12 cellular contexts compared by ENCODE assay signal in genomic region chr6:31579546-31580445, GRCh38. TPM values are rescaled to one million over a fixed set of nuclear protein-coding genes. Genes with fewer than 3 reads are reported as not detected.
A peak's percentile ranks its signal among the peaks of the same experiment; 100 is the strongest.
DNase-seq lines count a peak whose midpoint lies in the region; ATAC-seq, FAIRE-seq and TF ChIP-seq lines count a peak whose summit lies in the region.
"Had no signal": no experiment of that assay in that cellular context is flagged by ENCODE, and none has a peak within 500 bp of the region (broad histone marks: within the 10 kb centered on the region; RNA-seq: fewer than 3 reads in every experiment).

No MANE protein-coding gene starts in this region.

- TF ChIP-seq POLR2A in GM12892 (IDR thresholded peaks at IDR 0.05; ENCODE audit: low read depth, low read length): peak; percentile 48; the same call in 1 of the 2 replicates
- no peak for TF ChIP-seq POLR2A in body of pancreas (IDR thresholded peaks at IDR 0.05)

- no peak for DNase-seq in GM12892 (ENCODE audit: insufficient read length)
- peak; percentile 17 for DNase-seq in NCI-H69 (lab: John Stamatoyannopoulos, UW)
- DNase-seq in dorsolateral prefrontal cortex: no peak
- DNase-seq in trophoblast cell: no peak
- DNase-seq in SIG-M5 (lab: John Stamatoyannopoulos, UW): no peak
- DNase-seq in body of pancreas: no peak
- no peak for DNase-seq in central memory CD4-positive, alpha-beta T cell

- H4K8ac ChIP-seq in trophoblast cell (ENCODE audit: low read depth, low read length): no peak overlapping the region

- TF ChIP-seq CTCF in dorsolateral prefrontal cortex (IDR thresholded peaks at IDR 0.05 in 54 of 56, conservative IDR thresholded peaks at IDR 0.05 in 2 of 56; ENCODE audit: low read depth in 1 of 56, partially characterized antibody in 56 of 56) (no peak), body of pancreas (IDR thresholded peaks at IDR 0.05) (no peak)

- H3K36me3 ChIP-seq in trophoblast cell (ENCODE audit: control insufficient read depth in 1 of 2, insufficient read depth in 2 of 2, low read length in 2 of 2) (no peaks in the 10 kb centered on the region), body of pancreas (replicated peaks in 1 of 2; ENCODE audit: insufficient read depth in 1 of 2, low read depth in 2 of 2) (no peaks in the 10 kb centered on the region)

- H2AK5ac ChIP-seq in trophoblast cell (ENCODE audit: low read length): peak overlapping the region; percentile 3

- H3K27ac ChIP-seq in dorsolateral prefrontal cortex (peak overlapping the region in 7 of 59 donors; percentile 22 to 93 (median 84)), trophoblast cell (ENCODE audit: low read depth, low read length) (no peak overlapping the region), body of pancreas (peak overlapping the region in 1 of 4 donors; percentile 70)

- H4K12ac ChIP-seq in trophoblast cell (ENCODE audit: low read depth, low read length): no peak overlapping the region

- no CpG with 5 or more reads among the region's 8 CpGs for WGBS in trophoblast cell (ENCODE audit: extremely low coverage, insufficient coverage, insufficient read length)
- 86 to 87% methylated on average over 8 of the region's 8 CpGs for WGBS in body of pancreas, 2 donors

- peaks cover 39% of the 10 kb centered on the region for H3K79me1 ChIP-seq in trophoblast cell (ENCODE audit: low read length)

- intact Hi-C loops in dorsolateral prefrontal cortex (cut with DNase I) (loop anchor here in 1 of 2 donors (1.0 to 5.0 kb wide), 2 partner anchors 19 to 32 kb away; partner anchors contain the start of genes ATP6V1G2 and NFKBIL1), body of pancreas (cut with DNase I) (no loop called here)

- H3K79me2 ChIP-seq in trophoblast cell (ENCODE audit: control insufficient read depth, insufficient read depth, low read length, poor library complexity): peaks cover 6% of the 10 kb centered on the region

- H3K4ac ChIP-seq in trophoblast cell (ENCODE audit: low read depth, low read length): no peak overlapping the region

- peak overlapping the region; percentile 31 for H4K91ac ChIP-seq in trophoblast cell (ENCODE audit: low read depth, low read length)

- H3K4me2 ChIP-seq in trophoblast cell (ENCODE audit: low read length): peak overlapping the region; percentile 63

- peak; percentile 44 for FAIRE-seq in GM12892 (lab: Jason Lieb, UNC)
- FAIRE-seq: H54 had no signal

- no peak overlapping the region for H2AFZ ChIP-seq in trophoblast cell (ENCODE audit: insufficient read depth, low read length, poor library complexity)

- H3K9ac ChIP-seq in trophoblast cell (ENCODE audit: low read length): no peak overlapping the region

- H3K27me3 ChIP-seq in dorsolateral prefrontal cortex (no peaks in the 10 kb centered on the region), trophoblast cell (ENCODE audit: insufficient read depth, low read length) (no peaks in the 10 kb centered on the region), body of pancreas (no peaks in the 10 kb centered on the region)

- H3K14ac ChIP-seq in trophoblast cell (ENCODE audit: low read length): no peak overlapping the region

- peak overlapping the region in 46 of 59 donors; percentile 53 to 99 (median 84) for H3K4me3 ChIP-seq in dorsolateral prefrontal cortex
- no peak overlapping the region for H3K4me3 ChIP-seq in trophoblast cell (ENCODE audit: low read depth, low read length)
- no peak overlapping the region for H3K4me3 ChIP-seq in body of pancreas

- no peak overlapping the region for H3K18ac ChIP-seq in trophoblast cell (ENCODE audit: low read length)

- H2BK120ac ChIP-seq in trophoblast cell (ENCODE audit: insufficient read depth, low read length, poor library complexity): no peak overlapping the region

- H3K23ac ChIP-seq in trophoblast cell (ENCODE audit: low read length): no peak overlapping the region

- H2BK12ac ChIP-seq in trophoblast cell (ENCODE audit: low read length): peak overlapping the region; percentile 94

- no peak for ATAC-seq in body of pancreas
- no peak for ATAC-seq in GM18517 (IDR thresholded peaks at IDR 0.05; ENCODE audit: unreplicated experiment)

- H3K4me1 ChIP-seq in trophoblast cell (ENCODE audit: control insufficient read depth in 1 of 2, insufficient read depth in 2 of 2, low read length in 2 of 2) (peaks cover 47 to 53% of the 10 kb centered on the region in 2 experiments), body of pancreas (peaks cover 40% of the 10 kb centered on the region)

- no peaks in the 10 kb centered on the region for H3K9me3 ChIP-seq in trophoblast cell (ENCODE audit: insufficient read depth, low read depth, low read length)
- no peaks in the 10 kb centered on the region for H3K9me3 ChIP-seq in body of pancreas

- H2BK5ac ChIP-seq in trophoblast cell (ENCODE audit: low read depth, low read length, poor library complexity): no peak overlapping the region

RNA-seq across cellular contexts. Expression of gene LTB, which starts 2.4 kb away (rescaled TPM):
- polyA plus RNA-seq in GM12892 (2012; ENCODE audit: missing spikeins): 31.3 TPM
- total RNA-seq in dorsolateral prefrontal cortex: 1 to 10 TPM in 33 of 120 experiments, under 1 TPM in 37, not detected in 50; 0.36 to 2.6 (median 0.98) TPM
- polyA plus RNA-seq in trophoblast cell (2013): 3.6 and 3.9 TPM in 2 replicates
- total RNA-seq in body of pancreas: under 1 TPM in 1 of 2 donors, not detected in 1; 0.78 TPM
- total RNA-seq: fibroblast of lung had no signal
- polyA plus RNA-seq: fibroblast of lung had no signal

RNA-seq across cellular contexts. Expression of gene TNF, which starts 4.4 kb away (rescaled TPM):
- 56.7 TPM for polyA plus RNA-seq in GM12892 (2012; ENCODE audit: missing spikeins)
- total RNA-seq in dorsolateral prefrontal cortex: 1 to 10 TPM in 5 of 120 experiments, under 1 TPM in 34, not detected in 81; 0.23 to 1.3 (median 0.41) TPM
- 2.0 and 2.1 TPM in 2 replicates for polyA plus RNA-seq in trophoblast cell (2013)
- total RNA-seq in body of pancreas: 1 to 10 TPM in 1 of 2 donors, under 1 TPM in 1; 0.66 to 1.3 TPM
- total RNA-seq: fibroblast of lung, PC-3 had no signal
- polyA plus RNA-seq: fibroblast of lung had no signal

RNA-seq across cellular contexts. Expression of gene LST1, which starts 6.3 kb away (rescaled TPM):
- polyA plus RNA-seq in GM12892 (2012; ENCODE audit: missing spikeins): 20.2 TPM
- total RNA-seq in dorsolateral prefrontal cortex (10 to 100 TPM in 51 of 120 experiments, 1 to 10 TPM in 69; 2.0 to 32.2 (median 9.3) TPM), body of pancreas (1 to 10 TPM; 2.9 to 6.9 TPM)
- polyA plus RNA-seq in trophoblast cell (2013): 0.31 and 0.34 TPM in 2 replicates
- total RNA-seq: fibroblast of lung, PC-3 had no signal
- polyA plus RNA-seq: fibroblast of lung had no signal

RNA-seq across cellular contexts. Expression of gene LTA, which starts 7.7 kb away (rescaled TPM):
- polyA plus RNA-seq in GM12892 (2012; ENCODE audit: missing spikeins): 139 TPM
- total RNA-seq in dorsolateral prefrontal cortex: 1 to 10 TPM in 4 of 120 experiments, under 1 TPM in 44, not detected in 72; 0.30 to 1.9 (median 0.53) TPM
- 0.16 and 0.26 TPM in 2 replicates for polyA plus RNA-seq in trophoblast cell (2013)
- not detected for total RNA-seq in body of pancreas
- total RNA-seq: fibroblast of lung, PC-3 had no signal
- polyA plus RNA-seq: fibroblast of lung had no signal

RNA-seq across cellular contexts. Expression of gene NCR3, which starts 13.0 kb away (rescaled TPM):
- 14.7 TPM for polyA plus RNA-seq in GM12892 (2012; ENCODE audit: missing spikeins)
- total RNA-seq in dorsolateral prefrontal cortex (1 to 10 TPM in 4 of 120 experiments, under 1 TPM in 3, not detected in 113; 0.69 to 1.9 (median 1.1) TPM), body of pancreas (not detected)
- not detected in 2 replicates for polyA plus RNA-seq in trophoblast cell (2013)
- total RNA-seq: fibroblast of lung, mucosa of gallbladder had no signal
- polyA plus RNA-seq: fibroblast of lung had no signal

Comparison
In these comparisons a context has a peak if more than half of its experiments do, and no peak if none do; other contexts are left out.
1. H3K4me3 ChIP-seq: peak in dorsolateral prefrontal cortex (46 of 59); none in trophoblast cell (single experiment) and body of pancreas (0 of 2).